ENCODE assay signal across 28 cellular contexts in the genomic region with DNA sequence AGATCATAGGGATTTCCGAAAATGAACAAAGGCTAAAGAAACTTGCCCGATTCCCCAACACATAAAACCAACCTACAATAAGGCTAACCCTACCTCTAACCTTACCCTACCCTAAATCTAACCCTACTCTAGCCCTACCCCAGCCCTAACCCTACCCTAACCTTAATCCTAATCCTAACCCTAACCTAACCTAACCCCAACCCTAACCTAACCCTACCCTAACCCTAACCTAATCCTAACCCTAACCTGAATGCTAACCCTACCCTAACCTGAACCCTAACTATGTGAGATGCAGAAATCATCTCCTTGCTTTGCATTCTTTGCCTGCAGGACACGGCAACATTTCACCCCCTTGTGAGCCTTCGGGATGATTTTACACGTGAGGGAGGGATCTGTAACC.
"Had no signal": no experiment of that assay in that cellular context is flagged by ENCODE, and none has a peak within 500 bp of the region (broad histone marks: within the 10 kb centered on the region; RNA-seq: fewer than 3 reads in every experiment).

No MANE protein-coding gene starts in this region.

- H3K36me3 ChIP-seq: colonic mucosa, esophagus squamous epithelium, gastrocnemius medialis, heart right ventricle, left lung, lower lobe of right lung had no signal

- H3K27ac ChIP-seq: colonic mucosa, epithelial cell of prostate, esophagus squamous epithelium, gastrocnemius medialis, heart right ventricle, left lung, lower lobe of right lung had no signal

- H3K27me3 ChIP-seq: colonic mucosa had no signal

- H3K4me1 ChIP-seq: colonic mucosa, esophagus squamous epithelium, gastrocnemius medialis, heart right ventricle, left lung, lower lobe of right lung had no signal

- FAIRE-seq: endometrium, kidney had no signal

- ATAC-seq: effector memory CD8-positive, alpha-beta T cell; esophagus mucosa; gastrocnemius medialis; heart right ventricle; left cardiac atrium; left lung; left ventricle myocardium superior; lower lobe of right lung; mucosa of descending colon; naive thymus-derived CD8-positive, alpha-beta T cell had no signal

- H3K4me3 ChIP-seq: colonic mucosa, esophagus squamous epithelium, gastrocnemius medialis, heart right ventricle, left lung, lower lobe of right lung, mucosa of descending colon had no signal

- DNase-seq: colonic mucosa; cortex of kidney; effector CD8-positive, alpha-beta T cell; effector memory CD8-positive, alpha-beta T cell; endodermal cell; erythroblast; esophagus squamous epithelium; foreskin fibroblast; foreskin melanocyte; gastrocnemius medialis; glutamatergic neuron; head of caudate nucleus; heart right ventricle; hippocampal formation; immature natural killer cell; islet precursor cell; kidney; left cardiac atrium; left lung; left ventricle myocardium superior; lower lobe of right lung; mesenchymal stem cell; mucosa of descending colon; naive B cell; naive thymus-derived CD8-positive, alpha-beta T cell had no signal

- H3K9me3 ChIP-seq: colonic mucosa, esophagus squamous epithelium, gastrocnemius medialis, heart right ventricle, left lung, lower lobe of right lung, mucosa of descending colon had no signal
